ENCODE assay signal across 8 cellular contexts in the genomic region with DNA sequence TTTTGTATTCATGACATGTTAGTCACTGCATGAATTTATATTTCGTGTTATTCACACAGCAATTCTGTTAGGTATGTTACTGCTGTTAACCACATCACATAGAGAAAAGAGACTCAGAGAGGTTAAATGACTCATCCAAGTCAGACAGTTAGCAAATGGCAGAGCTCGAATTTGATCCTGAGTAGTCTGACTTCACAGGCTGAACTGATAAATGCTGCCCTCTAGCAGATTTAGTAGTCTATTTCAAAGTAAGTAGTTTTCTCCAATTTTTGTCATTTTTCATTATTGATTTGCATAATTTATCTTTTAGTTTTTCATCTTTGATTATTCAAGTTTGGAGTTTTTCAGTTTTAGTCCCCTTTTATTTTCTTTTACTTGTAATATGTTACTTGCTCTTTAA. TPM values are rescaled to one million over a fixed set of nuclear protein-coding genes. Genes with fewer than 3 reads are reported as not detected.
DNase-seq lines count a peak whose midpoint lies in the region; ATAC-seq and TF ChIP-seq lines count a peak whose summit lies in the region.

No MANE protein-coding gene starts in this region.

- intact Hi-C loops in activated B cell treated with CpG ODN at 0.5 μM for 24 hours (cut with micrococcal nuclease) = no loop called here

- H3K27ac Mint-ChIP-seq in activated B cell treated with CpG ODN at 0.5 μM for 24 hours = no peak overlapping the region

- ATAC-seq in GM18498 (IDR thresholded peaks at IDR 0.05; ENCODE audit: unreplicated experiment) = peak; percentile 94
- peak; percentile 98 for ATAC-seq in HG02623 (IDR thresholded peaks at IDR 0.05; ENCODE audit: unreplicated experiment)
- peak; percentile 77 for ATAC-seq in activated B cell treated with CpG ODN at 0.5 μM for 24 hours (ENCODE audit: low read depth)

- CTCF ChIA-PET in activated B cell treated with CpG ODN at 0.5 μM for 24 hours (lab: Charles Lee) = interaction anchor here (0.9 kb wide), 1 partner anchor 8 kb away, joined by 4 read pairs; no protein-coding TSS in a partner anchor

- H3K4me1 Mint-ChIP-seq in activated B cell treated with CpG ODN at 0.5 μM for 24 hours = peaks cover 5% of the 10 kb centered on the region

- H3K4me1 ChIP-seq in BE2C = no peaks in the 10 kb centered on the region; the same call in 1 of the 2 replicates

- no peaks in the 10 kb centered on the region for H3K36me3 ChIP-seq in BE2C
- H3K36me3 ChIP-seq in MG63 = no peaks in the 10 kb centered on the region

- H3K9me3 Mint-ChIP-seq in activated B cell treated with CpG ODN at 0.5 μM for 24 hours = no peaks in the 10 kb centered on the region

- H3K27me3 ChIP-seq in BE2C = no peaks in the 10 kb centered on the region
- no peaks in the 10 kb centered on the region for H3K27me3 ChIP-seq in MG63

- H3K9me3 ChIP-seq in BE2C = no peaks in the 10 kb centered on the region
- no peaks in the 10 kb centered on the region for H3K9me3 ChIP-seq in MG63

- H3K27me3 Mint-ChIP-seq in activated B cell treated with CpG ODN at 0.5 μM for 24 hours = no peaks in the 10 kb centered on the region

- no peak overlapping the region for H3K4me3 Mint-ChIP-seq in activated B cell treated with CpG ODN at 0.5 μM for 24 hours

- DNase-seq in BE2C (peak; percentile 18), MG63 (peak; percentile 32), activated B cell treated with CpG ODN at 0.5 μM for 24 hours (no peak), iPS DF 4.7 (ENCODE audit: extremely low read depth, low spot score) (peak; percentile 9), middle frontal gyrus (ENCODE audit: extremely low spot score, low spot score) (no peak), epidermal melanocyte (ENCODE audit: insufficient read length, low spot score) (no peak)

- H3K36me3 Mint-ChIP-seq in activated B cell treated with CpG ODN at 0.5 μM for 24 hours (ENCODE audit: low read depth) = no peaks in the 10 kb centered on the region

- POLR2A ChIA-PET in activated B cell treated with CpG ODN at 0.5 μM for 24 hours (lab: Charles Lee) = no interaction called here

- TF ChIP-seq CTCF in BE2C (IDR thresholded peaks at IDR 0.05; ENCODE audit: low read depth, low read length) = peak; percentile 24; the same call in 1 of the 2 replicates
- TF ChIP-seq CTCF in activated B cell treated with CpG ODN at 0.5 μM for 24 hours (IDR thresholded peaks at IDR 0.05) = no peak

- no peak overlapping the region for H3K4me3 ChIP-seq in BE2C (ENCODE audit: low read depth, low read length)
- H3K4me3 ChIP-seq in MG63 = no peak overlapping the region

RNA-seq across cellular contexts. Expression of a gene that starts 58.3 kb away (rescaled TPM):
- 8.9 TPM for polyA plus RNA-seq in BE2C (2012; ENCODE audit: insufficient read depth, insufficient read length, low read depth)
- 4.0 and 5.8 TPM in 2 replicates for total RNA-seq in MG63 (2014; rRNA removed; shearing (Covaris generic); ENCODE audit: low replicate concordance)
- total RNA-seq in activated B cell treated with CpG ODN at 0.5 μM for 24 hours = 26.0 and 33.4 TPM in 2 replicates

Comparison
In these comparisons a context has a peak if more than half of its experiments do, and no peak if none do; other contexts are left out.
1. DNase-seq: peak in BE2C (single experiment), MG63 (single experiment) and iPS DF 4.7 (single experiment); none in activated B cell treated with CpG ODN at 0.5 μM for 24 hours (single experiment), middle frontal gyrus (single experiment) and epidermal melanocyte (single experiment).
2. Peak in every context shown above with its lines, with median percentiles within 50 percentile points of each other: ATAC-seq.